Comparison of ENCODE assay signal across 37 cellular contexts in the genomic region with DNA sequence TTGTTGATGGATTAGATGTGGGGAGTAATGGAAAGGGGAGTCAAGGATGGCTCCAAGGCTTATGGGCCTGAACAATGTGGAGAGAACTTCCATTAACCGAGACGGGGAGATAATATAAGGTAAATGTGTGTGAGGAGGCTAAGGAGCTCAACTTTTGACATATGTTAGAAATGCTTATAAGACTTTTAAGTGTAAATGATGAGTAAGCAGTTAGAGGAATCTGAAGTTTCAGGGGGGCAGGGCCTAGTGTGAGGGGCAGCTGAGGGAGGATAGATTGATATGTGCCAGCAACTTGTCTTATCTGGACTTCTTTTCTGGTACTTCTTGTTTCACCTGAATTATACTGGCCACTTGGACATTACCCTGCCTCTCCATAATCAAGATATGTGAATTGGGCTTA.
"Had no signal": no experiment of that assay in that cellular context is flagged by ENCODE, and none has a peak within 500 bp of the region (broad histone marks: within the 10 kb centered on the region; RNA-seq: fewer than 3 reads in every experiment).

No MANE protein-coding gene starts in this region.

- H3K27me3 Mint-ChIP-seq: activated CD4-positive, alpha-beta T cell treated with anti-CD3 and anti-CD28 coated beads for 36 hours; activated CD8-positive, alpha-beta memory T cell treated with anti-CD3 and anti-CD28 coated beads, Interleukin-2, amount 10 ng/mL, durations not matched to agents 7 days and 5 days; activated naive CD4-positive, alpha-beta T cell treated with anti-CD3 and anti-CD28 coated beads, Interleukin-2, amount 10 ng/mL, durations not matched to agents 7 days and 5 days; activated naive CD4-positive, alpha-beta T cell treated with anti-CD3 and anti-CD28 coated beads, Interleukin-2, amount 50 U/mL, for 24 hours; activated naive CD8-positive, alpha-beta T cell; activated naive CD8-positive, alpha-beta T cell treated with anti-CD3 and anti-CD28 coated beads, Interleukin-2, amount 10 ng/mL, durations not matched to agents 7 days and 5 days; activated T-cell treated with anti-CD3 and anti-CD28 coated beads, Interleukin-2, amount 50 U/mL, for 24 hours had no signal

- H3K27ac ChIP-seq: body of pancreas, brain microvascular endothelial cell, breast epithelium, WERI-Rb-1 had no signal

- H3K4me1 ChIP-seq: body of pancreas, breast epithelium had no signal

- H3K4me1 Mint-ChIP-seq: activated CD4-positive, alpha-beta memory T cell treated with anti-CD3 and anti-CD28 coated beads, Interleukin-2, amount 10 ng/mL, durations not matched to agents 7 days and 5 days; activated CD4-positive, alpha-beta T cell treated with anti-CD3 and anti-CD28 coated beads for 36 hours; activated CD4-positive, alpha-beta T cell treated with anti-CD3 and anti-CD28 coated beads, Interleukin-2, amount 10 ng/mL, durations not matched to agents 7 days and 5 days; activated CD8-positive, alpha-beta memory T cell treated with anti-CD3 and anti-CD28 coated beads, Interleukin-2, amount 10 ng/mL, durations not matched to agents 7 days and 5 days; activated naive CD4-positive, alpha-beta T cell treated with anti-CD3 and anti-CD28 coated beads, Interleukin-2, amount 10 ng/mL, durations not matched to agents 7 days and 5 days; activated naive CD4-positive, alpha-beta T cell treated with anti-CD3 and anti-CD28 coated beads, Interleukin-2, amount 50 U/mL, for 24 hours; activated naive CD8-positive, alpha-beta T cell treated with anti-CD3 and anti-CD28 coated beads, Interleukin-2, amount 10 ng/mL, durations not matched to agents 7 days and 5 days; activated naive CD8-positive, alpha-beta T cell treated with anti-CD3 and anti-CD28 coated beads, Interleukin-2, amount 50 U/mL, for 24 hours; WTC11 had no signal

- H3K27ac Mint-ChIP-seq: activated CD4-positive, alpha-beta memory T cell treated with anti-CD3 and anti-CD28 coated beads, Interleukin-2, amount 10 ng/mL, durations not matched to agents 7 days and 5 days; activated CD4-positive, alpha-beta T cell treated with anti-CD3 and anti-CD28 coated beads for 36 hours; activated CD4-positive, alpha-beta T cell treated with anti-CD3 and anti-CD28 coated beads, Interleukin-2, amount 10 ng/mL, durations not matched to agents 7 days and 5 days; activated CD8-positive, alpha-beta memory T cell treated with anti-CD3 and anti-CD28 coated beads, Interleukin-2, amount 10 ng/mL, durations not matched to agents 7 days and 5 days; activated CD8-positive, alpha-beta T cell treated with anti-CD3 and anti-CD28 coated beads, Interleukin-2, amount 10 ng/mL, durations not matched to agents 7 days and 5 days; activated naive CD4-positive, alpha-beta T cell treated with anti-CD3 and anti-CD28 coated beads, Interleukin-2, amount 10 ng/mL, durations not matched to agents 7 days and 5 days; activated naive CD4-positive, alpha-beta T cell treated with anti-CD3 and anti-CD28 coated beads, Interleukin-2, amount 50 U/mL, for 24 hours; activated naive CD8-positive, alpha-beta T cell; activated naive CD8-positive, alpha-beta T cell treated with anti-CD3 and anti-CD28 coated beads, Interleukin-2, amount 10 ng/mL, durations not matched to agents 7 days and 5 days; activated naive CD8-positive, alpha-beta T cell treated with anti-CD3 and anti-CD28 coated beads, Interleukin-2, amount 50 U/mL, for 24 hours; activated T-cell treated with anti-CD3 and anti-CD28 coated beads, Interleukin-2, amount 50 U/mL, for 24 hours; activated T-helper 2 cell treated with anti-CD3 and anti-CD28 coated beads, Interferon-gamma antibody, Interleukin-2, Interleukin-4, amounts not matched to agents 10 μg/mL and 5 μg/mL and 100 μg/mL, durations not matched to agents 14 hours and 24 hours and 36 hours; T-helper 1 cell treated with Interleukin-12 subunit alpha and Interleukin-12 subunit beta and Interleukin-4 antibody, amounts not matched to agents 30 μg/mL and 1 μg/mL, for 36 hours; T-helper 2 cell treated with Interferon-gamma antibody and Interleukin-4, amounts not matched to agents 5 μg/mL and 100 μg/mL, for 36 hours; WTC11 had no signal

- H3K27me3 ChIP-seq: body of pancreas, brain microvascular endothelial cell, breast epithelium had no signal

- H3K36me3 Mint-ChIP-seq: activated CD8-positive, alpha-beta memory T cell treated with anti-CD3 and anti-CD28 coated beads, Interleukin-2, amount 10 ng/mL, durations not matched to agents 7 days and 5 days; activated naive CD4-positive, alpha-beta T cell treated with anti-CD3 and anti-CD28 coated beads, Interleukin-2, amount 10 ng/mL, durations not matched to agents 7 days and 5 days; activated naive CD4-positive, alpha-beta T cell treated with anti-CD3 and anti-CD28 coated beads, Interleukin-2, amount 50 U/mL, for 24 hours; activated naive CD8-positive, alpha-beta T cell treated with anti-CD3 and anti-CD28 coated beads, Interleukin-2, amount 10 ng/mL, durations not matched to agents 7 days and 5 days; WTC11 had no signal

- H3K36me3 ChIP-seq: brain microvascular endothelial cell, breast epithelium, WERI-Rb-1 had no signal

- H3K9me3 ChIP-seq: body of pancreas, breast epithelium had no signal

- FAIRE-seq: astrocyte had no signal

- H3K4me3 Mint-ChIP-seq: activated CD4-positive, alpha-beta memory T cell treated with anti-CD3 and anti-CD28 coated beads, Interleukin-2, amount 10 ng/mL, durations not matched to agents 7 days and 5 days; activated CD4-positive, alpha-beta T cell treated with anti-CD3 and anti-CD28 coated beads for 36 hours; activated CD4-positive, alpha-beta T cell treated with anti-CD3 and anti-CD28 coated beads, Interleukin-2, amount 10 ng/mL, durations not matched to agents 7 days and 5 days; activated CD8-positive, alpha-beta memory T cell treated with anti-CD3 and anti-CD28 coated beads, Interleukin-2, amount 10 ng/mL, durations not matched to agents 7 days and 5 days; activated CD8-positive, alpha-beta T cell treated with anti-CD3 and anti-CD28 coated beads, Interleukin-2, amount 10 ng/mL, durations not matched to agents 7 days and 5 days; activated naive CD4-positive, alpha-beta T cell treated with anti-CD3 and anti-CD28 coated beads, Interleukin-2, amount 10 ng/mL, durations not matched to agents 7 days and 5 days; activated naive CD4-positive, alpha-beta T cell treated with anti-CD3 and anti-CD28 coated beads, Interleukin-2, amount 50 U/mL, for 24 hours; activated naive CD8-positive, alpha-beta T cell; activated naive CD8-positive, alpha-beta T cell treated with anti-CD3 and anti-CD28 coated beads, Interleukin-2, amount 10 ng/mL, durations not matched to agents 7 days and 5 days; activated naive CD8-positive, alpha-beta T cell treated with anti-CD3 and anti-CD28 coated beads, Interleukin-2, amount 50 U/mL, for 24 hours; activated T-cell treated with anti-CD3 and anti-CD28 coated beads, Interleukin-2, amount 50 U/mL, for 24 hours; T-helper 1 cell treated with Interleukin-12 subunit alpha and Interleukin-12 subunit beta and Interleukin-4 antibody, amounts not matched to agents 30 μg/mL and 1 μg/mL, for 36 hours; T-helper 2 cell treated with Interferon-gamma antibody and Interleukin-4, amounts not matched to agents 5 μg/mL and 100 μg/mL, for 36 hours; WTC11 had no signal

- H3K9me3 Mint-ChIP-seq: activated CD4-positive, alpha-beta memory T cell treated with anti-CD3 and anti-CD28 coated beads, Interleukin-2, amount 10 ng/mL, durations not matched to agents 7 days and 5 days; activated CD4-positive, alpha-beta T cell treated with anti-CD3 and anti-CD28 coated beads, Interleukin-2, amount 10 ng/mL, durations not matched to agents 7 days and 5 days; activated naive CD4-positive, alpha-beta T cell treated with anti-CD3 and anti-CD28 coated beads, Interleukin-2, amount 10 ng/mL, durations not matched to agents 7 days and 5 days; activated naive CD4-positive, alpha-beta T cell treated with anti-CD3 and anti-CD28 coated beads, Interleukin-2, amount 50 U/mL, for 24 hours; activated naive CD8-positive, alpha-beta T cell treated with anti-CD3 and anti-CD28 coated beads, Interleukin-2, amount 10 ng/mL, durations not matched to agents 7 days and 5 days; activated naive CD8-positive, alpha-beta T cell treated with anti-CD3 and anti-CD28 coated beads, Interleukin-2, amount 50 U/mL, for 24 hours; activated T-cell treated with anti-CD3 and anti-CD28 coated beads, Interleukin-2, amount 50 U/mL, for 24 hours; activated T-helper 2 cell treated with anti-CD3 and anti-CD28 coated beads, Interferon-gamma antibody, Interleukin-2, Interleukin-4, amounts not matched to agents 10 μg/mL and 5 μg/mL and 100 μg/mL, durations not matched to agents 14 hours and 24 hours and 36 hours; T-helper 1 cell treated with Interleukin-12 subunit alpha and Interleukin-12 subunit beta and Interleukin-4 antibody, amounts not matched to agents 30 μg/mL and 1 μg/mL, for 36 hours; T-helper 2 cell treated with Interferon-gamma antibody and Interleukin-4, amounts not matched to agents 5 μg/mL and 100 μg/mL, for 36 hours; WTC11 had no signal

- DNase-seq: activated CD4-positive, alpha-beta memory T cell treated with anti-CD3 and anti-CD28 coated beads, Interleukin-2, amount 10 ng/mL, durations not matched to agents 7 days and 5 days; activated CD4-positive, alpha-beta T cell treated with anti-CD3 and anti-CD28 coated beads for 1 hour; activated CD4-positive, alpha-beta T cell treated with anti-CD3 and anti-CD28 coated beads for 36 hours; activated CD4-positive, alpha-beta T cell treated with anti-CD3 and anti-CD28 coated beads for 48 hours; activated CD4-positive, alpha-beta T cell treated with anti-CD3 and anti-CD28 coated beads, Interleukin-2, amount 10 ng/mL, durations not matched to agents 7 days and 5 days; activated CD4-positive, alpha-beta T cell treated with anti-CD3 and anti-CD28 coated beads, Interleukin-2, amount 50 U/mL, for 48 hours; activated CD4-positive, CD25-positive, alpha-beta regulatory T cell; activated CD8-positive, alpha-beta memory T cell treated with anti-CD3 and anti-CD28 coated beads for 24 hours; activated CD8-positive, alpha-beta memory T cell treated with anti-CD3 and anti-CD28 coated beads, Interleukin-2, amount 10 ng/mL, durations not matched to agents 7 days and 5 days; activated CD8-positive, alpha-beta memory T cell treated with anti-CD3 and anti-CD28 coated beads, Interleukin-2, amount 50 U/mL, for 48 hours; activated CD8-positive, alpha-beta T cell treated with anti-CD3 and anti-CD28 coated beads, Interleukin-2, amount 10 ng/mL, durations not matched to agents 7 days and 5 days; activated effector memory CD4-positive, alpha-beta T cell treated with Interleukin-2 at 50 U/mL for 16 hours; activated gamma-delta T cell; activated naive CD4-positive, alpha-beta T cell treated with anti-CD3 and anti-CD28 coated beads, Interleukin-2, amount 10 ng/mL, durations not matched to agents 7 days and 5 days; activated naive CD4-positive, alpha-beta T cell treated with Interleukin-2 at 50 U/mL for 16 hours; activated naive CD8-positive, alpha-beta T cell treated with anti-CD3 and anti-CD28 coated beads, Interleukin-2, amount 10 ng/mL, durations not matched to agents 7 days and 5 days; activated naive CD8-positive, alpha-beta T cell treated with anti-CD3 and anti-CD28 coated beads, Interleukin-2, amount 50 U/mL, for 24 hours; activated T-cell treated with anti-CD3 and anti-CD28 coated beads, Interleukin-2, amount 50 U/mL, for 24 hours; activated T-cell treated with anti-CD3 and anti-CD28 coated beads, Interleukin-2, amount 50 U/mL, for 48 hours; amygdala; anterior cingulate cortex; body of pancreas; brain microvascular endothelial cell; central memory CD4-positive, alpha-beta T cell; T-helper 1 cell; T-helper 2 cell; T-helper 9 cell; WERI-Rb-1 had no signal

- ATAC-seq: activated CD4-positive, alpha-beta T cell treated with anti-CD3 and anti-CD28 coated beads for 36 hours; activated CD4-positive, CD25-positive, alpha-beta regulatory T cell treated with anti-CD3 and anti-CD28 coated beads, Interleukin-2, amount 50 U/mL, for 24 hours; activated CD8-positive, alpha-beta memory T cell treated with anti-CD3 and anti-CD28 coated beads, Interleukin-2, amount 10 ng/mL, durations not matched to agents 7 days and 5 days; activated CD8-positive, alpha-beta T cell treated with anti-CD3 and anti-CD28 coated beads, Interleukin-2, amount 10 ng/mL, durations not matched to agents 7 days and 5 days; activated naive CD8-positive, alpha-beta T cell treated with anti-CD3 and anti-CD28 coated beads, Interleukin-2, amount 50 U/mL, for 24 hours; body of pancreas; WTC11 had no signal

- H3K4me3 ChIP-seq: body of pancreas, breast epithelium had no signal
